ENCODE assay signal across 15 cellular contexts in the genomic region with DNA sequence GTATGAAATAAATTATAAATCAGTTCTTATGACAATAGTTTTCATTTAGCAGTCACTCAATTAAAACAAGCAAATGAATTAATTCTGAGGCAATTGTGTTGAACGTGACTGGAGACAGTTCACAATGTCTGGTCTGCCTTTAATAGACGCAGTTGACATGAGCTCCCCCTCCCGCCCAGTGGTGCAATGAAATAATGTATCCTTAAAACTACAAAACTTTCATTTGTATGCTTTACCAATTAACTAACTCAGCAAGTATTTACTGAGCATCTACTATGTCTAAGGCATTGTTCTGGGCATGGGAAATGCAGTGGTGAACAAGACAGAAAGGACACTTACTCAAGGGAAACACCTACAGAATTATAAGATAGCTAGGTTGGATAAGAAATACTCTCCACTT. TPM values are rescaled to one million over a fixed set of nuclear protein-coding genes. Genes with fewer than 3 reads are reported as not detected.
A peak's percentile ranks its signal among the peaks of the same experiment; 100 is the strongest.
DNase-seq lines count a peak whose midpoint lies in the region; ATAC-seq and TF ChIP-seq lines count a peak whose summit lies in the region.
"Had no signal": no experiment of that assay in that cellular context is flagged by ENCODE, and none has a peak within 500 bp of the region (broad histone marks: within the 10 kb centered on the region; RNA-seq: fewer than 3 reads in every experiment).

No MANE protein-coding gene starts in this region.

- WGBS in SK-N-SH (ENCODE audit: low lambda C conversion rate), result 3% methylated on average over 3 of the region's 3 CpGs

- no peaks in the 10 kb centered on the region for H3K79me2 ChIP-seq in SK-N-SH (ENCODE audit: insufficient read depth)
- no peaks in the 10 kb centered on the region for H3K79me2 ChIP-seq in Karpas-422 (ENCODE audit: low read length)

- no peaks in the 10 kb centered on the region for H3K9me2 ChIP-seq in SK-N-SH
- H3K9me2 ChIP-seq in Karpas-422 (replicated peaks; ENCODE audit: insufficient read depth, low read length), result no peaks in the 10 kb centered on the region

- TF ChIP-seq RAD21 in SK-N-SH (IDR thresholded peaks at IDR 0.05; ENCODE audit: low read length), result no peak

- H3K4me1 ChIP-seq in SK-N-SH (ENCODE audit: control insufficient read depth in 1 of 2, insufficient read depth in 2 of 2, low read depth in 1 of 2, low read length in 1 of 2) (no peaks in the 10 kb centered on the region), Karpas-422 (ENCODE audit: low read length) (peaks cover 18% of the 10 kb centered on the region)
- H3K4me1 ChIP-seq: BLaER1 treated with 17β-estradiol and CSF1 and Interleukin-3, amounts not matched to agents 10 nM and 100 nM had no signal

- H3K9me3 ChIP-seq in SK-N-SH (no peaks in the 10 kb centered on the region), Karpas-422 (ENCODE audit: low read length) (no peaks in the 10 kb centered on the region)

- ATAC-seq in SK-N-SH treated with all-trans-retinoic acid at 6 μM for 48 hours (no peak), GM19452 (IDR thresholded peaks at IDR 0.05; ENCODE audit: unreplicated experiment) (no peak)

- H3K4me2 ChIP-seq in SK-N-SH (no peak overlapping the region), Karpas-422 (ENCODE audit: low read depth, low read length, poor library complexity, severe bottlenecking) (no peak overlapping the region)
- H3K4me2 ChIP-seq: BLaER1 treated with 17β-estradiol and CSF1 and Interleukin-3, amounts not matched to agents 10 nM and 100 nM had no signal

- no peaks in the 10 kb centered on the region for H3K36me3 ChIP-seq in SK-N-SH (replicated peaks in 1 of 2; ENCODE audit: control insufficient read depth in 1 of 2, insufficient read depth in 2 of 2, low read length in 1 of 2)
- no peaks in the 10 kb centered on the region for H3K36me3 ChIP-seq in Karpas-422 (ENCODE audit: insufficient read depth, low read length)
- H3K36me3 ChIP-seq: BLaER1 treated with 17β-estradiol and CSF1 and Interleukin-3, amounts not matched to agents 10 nM and 100 nM had no signal

- POLR2A ChIA-PET in SK-N-SH (lab: Yijun Ruan, JAX), result no interaction called here

- H4K20me1 ChIP-seq in SK-N-SH (ENCODE audit: insufficient read depth) (no peaks in the 10 kb centered on the region), Karpas-422 (ENCODE audit: insufficient read depth, low read depth, low read length) (no peaks in the 10 kb centered on the region)
- H4K20me1 ChIP-seq: BLaER1 treated with 17β-estradiol and CSF1 and Interleukin-3, amounts not matched to agents 10 nM and 100 nM had no signal

- H3K27ac ChIP-seq in SK-N-SH (ENCODE audit: low read depth in 2 of 2, low read length in 1 of 2) (no peak overlapping the region), Karpas-422 (ENCODE audit: low read length) (no peak overlapping the region)
- H3K27ac ChIP-seq: 22Rv1; BLaER1 treated with 17β-estradiol and CSF1 and Interleukin-3, amounts not matched to agents 10 nM and 100 nM had no signal

- no peak for TF ChIP-seq CTCF in SK-N-SH (IDR thresholded peaks at IDR 0.05)

- no peak for TF ChIP-seq EP300 in SK-N-SH (IDR thresholded peaks at IDR 0.05; ENCODE audit: borderline replicate concordance in 1 of 2, low read depth in 1 of 2, low read length in 1 of 2)

- H3F3A ChIP-seq in SK-N-SH (replicated peaks; ENCODE audit: insufficient read depth), result no peaks in the 10 kb centered on the region

- H2AFZ ChIP-seq in SK-N-SH (ENCODE audit: low read depth) (no peak overlapping the region), Karpas-422 (ENCODE audit: low read length) (no peak overlapping the region)

- DNase-seq in SK-N-SH, result peak; percentile 6
- DNase-seq in Karpas-422, result peak; percentile 52
- DNase-seq in amniotic epithelial cell (ENCODE audit: low read depth), result peak; percentile 2
- no peak for DNase-seq in iPS-NIHi7 (ENCODE audit: extremely low spot score)
- DNase-seq in NCI-H146 (lab: John Stamatoyannopoulos, UW), result no peak
- DNase-seq: ACHN; CD4-positive, CD25-positive, alpha-beta regulatory T cell; DMS53; HCEC 1CT; KBM-7 had no signal

- H3K9ac ChIP-seq in SK-N-SH (no peak overlapping the region), Karpas-422 (ENCODE audit: low read length) (no peak overlapping the region)
- H3K9ac ChIP-seq: BLaER1 treated with 17β-estradiol and CSF1 and Interleukin-3, amounts not matched to agents 10 nM and 100 nM had no signal

- CTCF ChIA-PET in SK-N-SH (lab: Yijun Ruan, JAX), result no interaction called here

- H3K27me3 ChIP-seq in SK-N-SH (ENCODE audit: insufficient read depth) (peaks cover 18% of the 10 kb centered on the region; the same call in 1 of the 2 replicates), Karpas-422 (ENCODE audit: low read length) (no peaks in the 10 kb centered on the region)
- H3K27me3 ChIP-seq: BLaER1 treated with 17β-estradiol and CSF1 and Interleukin-3, amounts not matched to agents 10 nM and 100 nM had no signal

- no peak overlapping the region for H3K4me3 ChIP-seq in SK-N-SH (ENCODE audit: low read depth in 2 of 2, low read length in 1 of 2)
- no peak overlapping the region for H3K4me3 ChIP-seq in Karpas-422 (ENCODE audit: low read length)
- H3K4me3 ChIP-seq: BLaER1 treated with 17β-estradiol and CSF1 and Interleukin-3, amounts not matched to agents 10 nM and 100 nM had no signal

TF ChIP-seq in SK-N-SH, 30 proteins besides CTCF, POLR2A, EP300 and RAD21:
- TF ChIP-seq POLR2AphosphoS5 (IDR thresholded peaks at IDR 0.05; ENCODE audit: low read depth, low read length), result no peak
- TF ChIP-seq FOXJ3 (CRISPR knock-in tag; IDR thresholded peaks at IDR 0.05), result no peak
- no peak for TF ChIP-seq SMC3 (IDR thresholded peaks at IDR 0.05; ENCODE audit: low read depth, low read length)
- no peak for TF ChIP-seq FOXM1 (IDR thresholded peaks at IDR 0.05; ENCODE audit: low read depth)
- TF ChIP-seq RFX5 (IDR thresholded peaks at IDR 0.05; ENCODE audit: low read length), result no peak
- TF ChIP-seq JUND (IDR thresholded peaks at IDR 0.05), result no peak
- TF ChIP-seq EZH2phosphoT487 (IDR thresholded peaks at IDR 0.05; ENCODE audit: borderline replicate concordance, low read depth), result no peak
- TF ChIP-seq PBX3 (IDR thresholded peaks at IDR 0.05), result no peak
- TF ChIP-seq GATA2 (CRISPR knock-in tag; IDR thresholded peaks at IDR 0.05), result no peak
TF ChIP-seq in SK-N-SH: peak in this region for 0.

TF ChIP-seq in SK-N-SH treated with all-trans-retinoic acid at 6 μM for 48 hours, 23 proteins besides CTCF, POLR2A, EP300 and RAD21 (continues in another document):
- TF ChIP-seq ESRRG (CRISPR knock-in tag; IDR thresholded peaks at IDR 0.05) (no peak), PPARA (CRISPR knock-in tag; IDR thresholded peaks at IDR 0.05; ENCODE audit: borderline replicate concordance) (no peak), RARB (CRISPR knock-in tag; IDR thresholded peaks at IDR 0.05) (no peak), TCF4 (CRISPR knock-in tag; IDR thresholded peaks at IDR 0.05; ENCODE audit: borderline replicate concordance) (no peak), ZFP3 (CRISPR knock-in tag; IDR thresholded peaks at IDR 0.05) (no peak), SNAI2 (CRISPR knock-in tag; IDR thresholded peaks at IDR 0.05) (no peak), CREB5 (CRISPR knock-in tag; IDR thresholded peaks at IDR 0.05; ENCODE audit: low read depth) (no peak), BACH2 (CRISPR knock-in tag; IDR thresholded peaks at IDR 0.05; ENCODE audit: borderline replicate concordance) (no peak), POU6F1 (CRISPR knock-in tag; IDR thresholded peaks at IDR 0.05; ENCODE audit: borderline replicate concordance, low read depth) (no peak), ZC3H10 (CRISPR knock-in tag; IDR thresholded peaks at IDR 0.05) (no peak)
- TF ChIP-seq, protein P1, sequence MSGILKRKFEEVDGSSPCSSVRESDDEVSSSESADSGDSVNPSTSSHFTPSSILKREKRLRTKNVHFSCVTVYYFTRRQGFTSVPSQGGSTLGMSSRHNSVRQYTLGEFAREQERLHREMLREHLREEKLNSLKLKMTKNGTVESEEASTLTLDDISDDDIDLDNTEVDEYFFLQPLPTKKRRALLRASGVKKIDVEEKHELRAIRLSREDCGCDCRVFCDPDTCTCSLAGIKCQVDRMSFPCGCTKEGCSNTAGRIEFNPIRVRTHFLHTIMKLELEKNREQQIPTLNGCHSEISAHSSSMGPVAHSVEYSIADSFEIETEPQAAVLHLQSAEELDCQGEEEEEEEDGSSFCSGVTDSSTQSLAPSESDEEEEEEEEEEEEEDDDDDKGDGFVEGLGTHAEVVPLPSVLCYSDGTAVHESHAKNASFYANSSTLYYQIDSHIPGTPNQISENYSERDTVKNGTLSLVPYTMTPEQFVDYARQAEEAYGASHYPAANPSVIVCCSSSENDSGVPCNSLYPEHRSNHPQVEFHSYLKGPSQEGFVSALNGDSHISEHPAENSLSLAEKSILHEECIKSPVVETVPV (CRISPR knock-in tag; IDR thresholded peaks at IDR 0.05), result no peak

RNA-seq across cellular contexts. Expression of gene DSC2, which starts 3.5 kb away (rescaled TPM):
- not detected in 2 replicates for polyA plus RNA-seq in SK-N-SH (2012; rRNA removed)
- polyA plus RNA-seq in SK-N-SH (2012; cell fraction: cytosol; rRNA removed), result not detected in 2 replicates
- polyA plus RNA-seq in SK-N-SH (2012; cell fraction: nucleus; rRNA removed), result not detected in 2 replicates
- total RNA-seq in Karpas-422 (2014; rRNA removed; shearing (Covaris generic); ENCODE audit: low replicate concordance), result not detected in 2 replicates
- total RNA-seq: CD4-positive, CD25-positive, alpha-beta regulatory T cell had no signal
- polyA plus RNA-seq: CD4-positive, CD25-positive, alpha-beta regulatory T cell had no signal

RNA-seq across cellular contexts. Expression of gene DSC1, which starts 56.9 kb away (rescaled TPM):
- not detected in 2 replicates for polyA plus RNA-seq in SK-N-SH (2012; rRNA removed)
- not detected in 2 replicates for polyA plus RNA-seq in SK-N-SH (2012; cell fraction: cytosol; rRNA removed)
- not detected in 2 replicates for polyA plus RNA-seq in SK-N-SH (2012; cell fraction: nucleus; rRNA removed)
- total RNA-seq in Karpas-422 (2014; rRNA removed; shearing (Covaris generic); ENCODE audit: low replicate concordance), result 2.3 and 2.4 TPM in 2 replicates
- total RNA-seq: CD4-positive, CD25-positive, alpha-beta regulatory T cell; H1 had no signal

Comparison
In these comparisons a context has a peak if more than half of its experiments do, and no peak if none do; other contexts are left out.
1. DNase-seq: peak in SK-N-SH (single experiment), Karpas-422 (single experiment) and amniotic epithelial cell (single experiment); none in iPS-NIHi7 (single experiment) and NCI-H146 (single experiment).